ENCODE assay signal across 14 cellular contexts in genomic region chr1:68291763-68292384, GRCh38. TPM values are rescaled to one million over a fixed set of nuclear protein-coding genes. Genes with fewer than 3 reads are reported as not detected.
DNase-seq lines count a peak whose midpoint lies in the region; ATAC-seq, FAIRE-seq and TF ChIP-seq lines count a peak whose summit lies in the region.
"Had no signal": no experiment of that assay in that cellular context is flagged by ENCODE, and none has a peak within 500 bp of the region (broad histone marks: within the 10 kb centered on the region; RNA-seq: fewer than 3 reads in every experiment).

No MANE protein-coding gene starts in this region.

- TF ChIP-seq CTCF in K562 (IDR thresholded peaks at IDR 0.05 in 2 of 3, conservative IDR thresholded peaks at IDR 0.05 in 1 of 3; ENCODE audit: insufficient read depth in 2 of 3, low read depth in 1 of 3, low read length in 3 of 3) (no peak), uterus (IDR thresholded peaks at IDR 0.05) (no peak), thyroid gland (IDR thresholded peaks at IDR 0.05) (no peak)

- in situ Hi-C loops in K562 (cut with MboI) = no loop called here

- H3K9me1 ChIP-seq in K562 (ENCODE audit: control insufficient read depth, insufficient read depth, low read length) = no peaks in the 10 kb centered on the region

- no peak overlapping the region for H3K9ac ChIP-seq in K562 (ENCODE audit: insufficient read depth in 1 of 2, low read depth in 2 of 2, low read length in 2 of 2)

- BruUV-seq in K562 (replicated peaks; lab: Mats Ljungman, UMichigan) = no TSS peak

- peak; percentile 19 for ATAC-seq in Right ventricle myocardium superior (ENCODE audit: poor library complexity)
- no peak for ATAC-seq in right cardiac atrium
- ATAC-seq in K562 = peak; percentile 81

- H3K36me3 ChIP-seq in K562 (ENCODE audit: control insufficient read depth, insufficient read depth, low read length) = no peaks in the 10 kb centered on the region
- no peaks in the 10 kb centered on the region for H3K36me3 ChIP-seq in uterus
- H3K36me3 ChIP-seq in thyroid gland = no peaks in the 10 kb centered on the region
- H3K36me3 ChIP-seq: heart left ventricle had no signal

- intact Hi-C loops in Right ventricle myocardium superior (cut with DNase I) = no loop called here
- intact Hi-C loops in right cardiac atrium (cut with DNase I) = no loop called here
- intact Hi-C loops in K562 (cut with micrococcal nuclease) = no loop called here
- intact Hi-C loops in uterus (cut with DNase I; ENCODE audit: low total_unique reads) = no loop called here
- intact Hi-C loops in thyroid gland (cut with DNase I) = no loop called here

- H3K4me3 ChIP-seq in right cardiac atrium (ENCODE audit: low read length) = no peak overlapping the region
- H3K4me3 ChIP-seq in K562 = no peak overlapping the region
- no peak overlapping the region for H3K4me3 ChIP-seq in uterus
- no peak overlapping the region for H3K4me3 ChIP-seq in thyroid gland (replicated peaks in 1 of 3)
- H3K4me3 ChIP-seq: heart left ventricle had no signal

- peak; percentile 32 for FAIRE-seq in K562 (lab: Jason Lieb, UNC)
- FAIRE-seq: GM19239 had no signal

- no peaks in the 10 kb centered on the region for H3K79me2 ChIP-seq in K562 (ENCODE audit: control insufficient read depth, insufficient read depth, low read length)

- no peak overlapping the region for H2AFZ ChIP-seq in K562 (ENCODE audit: low read depth, low read length)

- H3K4me1 ChIP-seq in right cardiac atrium (ENCODE audit: control insufficient read depth, insufficient read depth, low read length) (peaks cover 8% of the 10 kb centered on the region), K562 (replicated peaks in 1 of 2; ENCODE audit: control insufficient read depth in 2 of 2, insufficient read depth in 2 of 2, low read length in 2 of 2) (no peaks in the 10 kb centered on the region; a peak in 2 of 5 replicates), uterus (no peaks in the 10 kb centered on the region), thyroid gland (peaks cover 11 to 17% of the 10 kb centered on the region in 2 donors)

- H3K27me3 ChIP-seq in right cardiac atrium (ENCODE audit: control insufficient read depth, insufficient read depth) = no peaks in the 10 kb centered on the region
- peaks cover 9 to 29% of the 10 kb centered on the region in 2 experiments; a peak in 4 of 5 replicates for H3K27me3 ChIP-seq in K562 (ENCODE audit: control insufficient read depth in 2 of 2, insufficient read depth in 2 of 2, low read length in 2 of 2)
- H3K27me3 ChIP-seq in uterus = no peaks in the 10 kb centered on the region
- H3K27me3 ChIP-seq in thyroid gland = no peaks in the 10 kb centered on the region
- H3K27me3 ChIP-seq: heart left ventricle had no signal

- no peaks in the 10 kb centered on the region for H4K20me1 ChIP-seq in K562 (replicated peaks; ENCODE audit: control insufficient read depth, insufficient read depth, low read length)

- no peak for TF ChIP-seq RAD21 in K562 (CRISPR knock-in tag; conservative IDR thresholded peaks at IDR 0.05 in 1 of 2, IDR thresholded peaks at IDR 0.05 in 1 of 2)

- CTCF ChIA-PET in K562 (lab: Yijun Ruan, JAX; ENCODE audit: low intra/inter-chr PET ratio) = no interaction called here

- POLR2A ChIA-PET in K562 (lab: Yijun Ruan, JAX) = interaction anchor here (0.7 kb wide), 1 partner anchor 12 kb away, joined by 4 read pairs; no protein-coding TSS in a partner anchor

- 27% methylated on average over 2 of the region's 2 CpGs for WGBS in right cardiac atrium
- WGBS in K562 (ENCODE audit: insufficient coverage, low coverage, missing lambda C conversion rate) = 0% methylated on average over 2 of the region's 2 CpGs
- 43 to 49% methylated on average over 2 of the region's 2 CpGs for WGBS in thyroid gland, 2 donors

- peak; percentile 67 for TF ChIP-seq EP300 in K562 (IDR thresholded peaks at IDR 0.05; ENCODE audit: low read length)

- no peak overlapping the region for H3K4me2 ChIP-seq in K562 (ENCODE audit: insufficient read depth, low read length)

- H3K27ac ChIP-seq in right cardiac atrium (ENCODE audit: low read length) (no peak overlapping the region), K562 (ENCODE audit: extremely low read depth, low read depth, low read length) (no peak overlapping the region), uterus (no peak overlapping the region), thyroid gland (no peak overlapping the region)

- TF ChIP-seq POLR2A in K562 (conservative IDR thresholded peaks at IDR 0.05) (no peak), uterus (IDR thresholded peaks at IDR 0.05) (no peak), thyroid gland (IDR thresholded peaks at IDR 0.05) (no peak)

- DNase-seq in Right ventricle myocardium superior (no peak), right cardiac atrium (no peak), K562 (ENCODE audit: extremely low read depth in 1 of 4, low spot score in 3 of 4) (peak in 2 of 4 experiments; percentile 44 to 61), islet precursor cell (peak; percentile 75), NCI-H774 (lab: John Stamatoyannopoulos, UW) (no peak), uterus (no peak), thyroid gland (no peak), NCI-H524 (lab: John Stamatoyannopoulos, UW) (no peak)
- DNase-seq: activated CD8-positive, alpha-beta memory T cell treated with anti-CD3 and anti-CD28 coated beads for 24 hours; HCEC 1CT; heart left ventricle; NCI-H2107 had no signal

- H3K9me3 ChIP-seq in right cardiac atrium (ENCODE audit: control insufficient read depth, low read length) (no peaks in the 10 kb centered on the region), K562 (replicated peaks; ENCODE audit: control insufficient read depth, insufficient read depth, low read depth, low read length) (no peaks in the 10 kb centered on the region), uterus (no peaks in the 10 kb centered on the region), thyroid gland (no peaks in the 10 kb centered on the region)
- H3K9me3 ChIP-seq: heart left ventricle had no signal

TF ChIP-seq in K562, 482 proteins besides CTCF, POLR2A, EP300 and RAD21 (continues in another document):
- TF ChIP-seq ZNF146 (CRISPR knock-in tag; IDR thresholded peaks at IDR 0.05; ENCODE audit: unreplicated experiment) = no peak
- no peak for TF ChIP-seq ZNF511 (CRISPR knock-in tag; IDR thresholded peaks at IDR 0.05)
- TF ChIP-seq, protein P1, sequence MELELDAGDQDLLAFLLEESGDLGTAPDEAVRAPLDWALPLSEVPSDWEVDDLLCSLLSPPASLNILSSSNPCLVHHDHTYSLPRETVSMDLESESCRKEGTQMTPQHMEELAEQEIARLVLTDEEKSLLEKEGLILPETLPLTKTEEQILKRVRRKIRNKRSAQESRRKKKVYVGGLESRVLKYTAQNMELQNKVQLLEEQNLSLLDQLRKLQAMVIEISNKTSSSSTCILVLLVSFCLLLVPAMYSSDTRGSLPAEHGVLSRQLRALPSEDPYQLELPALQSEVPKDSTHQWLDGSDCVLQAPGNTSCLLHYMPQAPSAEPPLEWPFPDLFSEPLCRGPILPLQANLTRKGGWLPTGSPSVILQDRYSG (tag; conservative IDR thresholded peaks at IDR 0.05; ENCODE audit: low read depth) = no peak
- no peak for TF ChIP-seq ZNF184 (CRISPR knock-in tag; IDR thresholded peaks at IDR 0.05)
- TF ChIP-seq ZNF324 (CRISPR knock-in tag; IDR thresholded peaks at IDR 0.05) = no peak
- no peak for TF ChIP-seq ZNF561 (CRISPR knock-in tag; conservative IDR thresholded peaks at IDR 0.05)

RNA-seq across cellular contexts. Expression of gene WLS, which starts 59.6 kb away (rescaled TPM):
- 93.2 TPM for total RNA-seq in Right ventricle myocardium superior
- total RNA-seq in right cardiac atrium = 100 to 1,000 TPM in 3 of 4 donors, 10 to 100 TPM in 1; 73.4 to 102 (median 102) TPM
- 50.9 TPM for polyA plus RNA-seq in right cardiac atrium
- total RNA-seq in K562 (2011; cell fraction: chromatin; rRNA removed; ENCODE audit: low replicate concordance) = not detected in 2 replicates
- not detected in 2 replicates for total RNA-seq in K562 (2011; cell fraction: nucleolus; rRNA removed)
- not detected in 2 replicates for total RNA-seq in K562 (2011; cell fraction: nucleoplasm; rRNA removed)
- not detected in 2 replicates for total RNA-seq in K562 (2014; rRNA removed)
- total RNA-seq in K562 (2014; rRNA removed; fragmentation: Illumina TruSeq; extraction: Trizol) = not detected in 2 replicates
- total RNA-seq in K562 (2015; rRNA removed; fragmentation: Illumina TruSeq; extraction: Trizol) = not detected in 2 replicates
- total RNA-seq in K562 (2021) = 0.47 and 0.56 TPM in 2 replicates
- polyA plus RNA-seq in K562 (2011; rRNA removed) = not detected in 2 replicates
- polyA plus RNA-seq in K562 (2011; cell fraction: cytosol; rRNA removed) = not detected in 2 replicates
- not detected in 2 replicates for polyA plus RNA-seq in K562 (2011; cell fraction: nucleus; rRNA removed)
- not detected in 2 replicates for polyA plus RNA-seq in K562 (2012)
- not detected in 2 replicates for polyA plus RNA-seq in K562 (2014; fragmentation: Illumina TruSeq; extraction: Trizol)
- polyA plus RNA-seq in K562 (2014; fragmentation: Nextera tagmentation; extraction: Ambion mirVana) = not detected
- polyA plus RNA-seq in K562 (2014; rRNA removed) = not detected in 2 replicates
- not detected in 2 replicates for polyA minus RNA-seq in K562 (2011; rRNA and poly(A)+ RNA removed)
- polyA minus RNA-seq in K562 (2011; cell fraction: cytosol; rRNA and poly(A)+ RNA removed) = 2.0 TPM in 1 of 2 replicates, not detected in the other
- not detected in 2 replicates for polyA minus RNA-seq in K562 (2011; cell fraction: nucleus; rRNA and poly(A)+ RNA removed)
- total RNA-seq in uterus = 100 to 1,000 TPM in 2 of 4 donors, 10 to 100 TPM in 2; 44.1 to 160 (median 76.8) TPM
- total RNA-seq in thyroid gland = 10 to 100 TPM; 20.0 to 52.7 (median 46.7) TPM
- polyA plus RNA-seq: IgD-negative memory B cell had no signal

Comparison
In these comparisons a context has a peak if more than half of its experiments do, and no peak if none do; other contexts are left out.
1. ATAC-seq: peak in Right ventricle myocardium superior (single experiment) and K562 (single experiment); none in right cardiac atrium (0 of 2).
2. RNA of gene WLS, which starts 59.6 kb away (total RNA-seq): 73.4 to 102 TPM in right cardiac atrium, 44.1 to 160 TPM in uterus, 93.2 TPM in Right ventricle myocardium superior (single experiment) and 20.0 to 52.7 TPM in thyroid gland; 0.47 to 0.56 TPM in K562; every median in the first group is over 10 times any median in the second.